In the genomic region with DNA sequence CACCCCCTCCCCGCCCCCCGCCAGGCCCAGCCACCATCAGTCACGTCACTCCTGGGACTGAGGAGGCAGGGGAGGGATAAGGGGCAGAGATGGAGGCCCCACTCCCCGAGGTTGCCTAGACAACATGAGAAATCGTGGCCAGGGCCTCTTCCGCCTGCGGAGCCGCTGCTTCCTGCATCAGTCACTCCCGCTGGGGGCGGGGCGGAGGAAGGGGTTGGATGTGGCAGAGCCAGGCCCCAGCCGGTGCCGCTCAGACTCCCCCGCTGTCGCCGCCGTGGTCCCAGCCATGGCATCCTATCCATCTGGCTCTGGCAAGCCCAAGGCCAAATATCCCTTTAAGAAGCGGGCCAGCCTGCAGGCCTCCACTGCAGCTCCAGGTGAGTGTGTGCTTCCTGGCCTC, we compare ENCODE assay signal across 8 cellular contexts. TPM values are rescaled to one million over a fixed set of nuclear protein-coding genes. Genes with fewer than 3 reads are reported as not detected.
DNase-seq lines count a peak whose midpoint lies in the region; ATAC-seq and TF ChIP-seq lines count a peak whose summit lies in the region.

No MANE protein-coding gene starts in this region.

- DNase-seq in GM13976 (ENCODE audit: low spot score) (peak; percentile 97), NCI-H1436 treated with DMSO at 0.1 percent for 48 hours (lab: John Stamatoyannopoulos, UW) (peak; percentile 46), T follicular helper cell (ENCODE audit: low read depth) (peak; percentile 95), adrenal gland (peak; percentile 90 to 97 (median 93)), heart right ventricle (peak; percentile 93 to 94), posterior vena cava (ENCODE audit: low spot score) (peak; percentile 98), upper lobe of left lung (peak; percentile 93 to 98)

- WGBS in adrenal gland, 4 donors, result 0 to 2% (median 2%) methylated on average over 11 to 18 of the region's 18 CpGs; no CpG with 5 or more reads in 1 of the 4 donors
- 2% methylated on average over 18 of the region's 18 CpGs for WGBS in heart right ventricle, 2 donors
- 2% methylated on average over 14 of the region's 18 CpGs; no CpG with 5 or more reads in 1 of the 2 donors for WGBS in upper lobe of left lung, 2 donors

- TF ChIP-seq EP300 in upper lobe of left lung (IDR thresholded peaks at IDR 0.05), result no peak

- H3K27me3 ChIP-seq in adrenal gland (no peaks in the 10 kb centered on the region), heart right ventricle (no peaks in the 10 kb centered on the region), upper lobe of left lung (no peaks in the 10 kb centered on the region)

- no peak for TF ChIP-seq CTCF in GM13976 (IDR thresholded peaks at IDR 0.05; ENCODE audit: borderline replicate concordance, control extremely low read depth, extremely low read depth, insufficient read depth, missing control alignments)
- TF ChIP-seq CTCF in adrenal gland (IDR thresholded peaks at IDR 0.05), result no peak
- no peak for TF ChIP-seq CTCF in heart right ventricle (IDR thresholded peaks at IDR 0.05)
- TF ChIP-seq CTCF in upper lobe of left lung (IDR thresholded peaks at IDR 0.05), result no peak

- H3K4me3 ChIP-seq in adrenal gland (peak overlapping the region in 2 of 4 donors; percentile 40 to 71), heart right ventricle (peak overlapping the region; percentile 45 to 77 (median 72)), upper lobe of left lung (peak overlapping the region; percentile 49 to 90 (median 74))

- peaks cover 0 to under 1% of the 10 kb centered on the region in 2 donors for H3K36me3 ChIP-seq in adrenal gland (replicated peaks in 1 of 2)
- peaks cover 0 to 2% (median 0%) of the 10 kb centered on the region in 9 donors for H3K36me3 ChIP-seq in heart right ventricle
- H3K36me3 ChIP-seq in upper lobe of left lung, result peaks cover 0 to 1% (median 0%) of the 10 kb centered on the region in 4 donors

- H3K9me3 ChIP-seq in adrenal gland (replicated peaks in 1 of 3) (no peaks in the 10 kb centered on the region), heart right ventricle (no peaks in the 10 kb centered on the region), upper lobe of left lung (no peaks in the 10 kb centered on the region)

- H3K4me1 ChIP-seq in adrenal gland (replicated peaks in 1 of 2) (peaks cover 12 to 50% of the 10 kb centered on the region in 2 donors), heart right ventricle (peaks cover 9 to 77% (median 57%) of the 10 kb centered on the region in 9 donors), upper lobe of left lung (peaks cover 47 to 73% (median 64%) of the 10 kb centered on the region in 4 donors)

- TF ChIP-seq POLR2A in adrenal gland (IDR thresholded peaks at IDR 0.05) (peak; percentile 1 to 34), upper lobe of left lung (IDR thresholded peaks at IDR 0.05) (peak in 1 of 4 donors; percentile 41)

- H3K27ac ChIP-seq in adrenal gland, result peak overlapping the region; percentile 61 to 88 (median 66)
- peak overlapping the region; percentile 1 to 97 (median 84) for H3K27ac ChIP-seq in heart right ventricle
- H3K27ac ChIP-seq in upper lobe of left lung, result peak overlapping the region; percentile 86 to 93 (median 88)

- intact Hi-C loops in adrenal gland (cut with DNase I) (no loop called here), heart right ventricle (cut with DNase I) (loop anchor here in 1 of 10 donors (5.0 kb wide), 1 partner anchor 74 kb away; the partner anchor contains the start of gene GNAI3), posterior vena cava (cut with DNase I) (loop anchor here in 1 of 2 donors (10.0 kb wide), 1 partner anchor 76 kb away; the partner anchor contains the start of gene GNAI3)

- ATAC-seq in HG02870 (IDR thresholded peaks at IDR 0.05; ENCODE audit: unreplicated experiment), result peak; percentile 72
- ATAC-seq in heart right ventricle, result peak; percentile 75 to 90 (median 84)
- ATAC-seq in upper lobe of left lung (ENCODE audit: low FRiP score in 2 of 2), result peak; percentile 87 to 89

- in situ Hi-C loops in GM13976 (cut with MboI; ENCODE audit: low sequenced_read_pairs, unreplicated experiment), result loop anchor here (5.0 kb wide), 1 partner anchor 74 kb away; the partner anchor contains the start of gene GNAI3

RNA-seq across cellular contexts. Expression of gene AMPD2, which starts 1.3 kb away (rescaled TPM):
- total RNA-seq in adrenal gland (100 to 1,000 TPM in 1 of 8 donors, 10 to 100 TPM in 7; 40.3 to 170 (median 71.8) TPM), heart right ventricle (10 to 100 TPM in 7 of 10 donors, 1 to 10 TPM in 3; 6.4 to 18.2 (median 11.5) TPM), posterior vena cava (10 to 100 TPM; 33.8 to 39.4 TPM), upper lobe of left lung (100 to 1,000 TPM in 1 of 6 donors, 10 to 100 TPM in 5; 39.5 to 183 (median 58.9) TPM)
- polyA plus RNA-seq in adrenal gland (100 to 1,000 TPM in 1 of 3 donors, 10 to 100 TPM in 2; 32.3 to 130 (median 60.7) TPM), heart right ventricle (10 to 100 TPM; 12.3 to 15.2 TPM)

RNA-seq across cellular contexts. Expression of gene GNAT2, which starts 1.5 kb away (rescaled TPM):
- total RNA-seq in adrenal gland, result under 1 TPM in 3 of 8 donors, not detected in 5; 0.36 to 0.95 (median 0.38) TPM
- polyA plus RNA-seq in adrenal gland, result under 1 TPM in 1 of 3 donors, not detected in 2; 0.29 TPM
- not detected for total RNA-seq in heart right ventricle
- polyA plus RNA-seq in heart right ventricle, result under 1 TPM in 1 of 2 donors, not detected in 1; 0.04 TPM
- total RNA-seq in posterior vena cava, result not detected
- total RNA-seq in upper lobe of left lung, result under 1 TPM in 2 of 6 donors, not detected in 4; 0.20 to 0.46 TPM

RNA-seq across cellular contexts. Expression of gene GSTM4, which starts 35.0 kb away (rescaled TPM):
- total RNA-seq in adrenal gland (10 to 100 TPM; 20.5 to 71.0 (median 32.5) TPM), heart right ventricle (10 to 100 TPM; 29.9 to 62.1 (median 43.5) TPM), posterior vena cava (10 to 100 TPM; 21.2 to 35.4 TPM), upper lobe of left lung (10 to 100 TPM; 10.7 to 28.3 (median 15.9) TPM)
- polyA plus RNA-seq in adrenal gland (10 to 100 TPM; 20.7 to 57.5 (median 40.8) TPM), heart right ventricle (10 to 100 TPM; 22.8 to 41.3 TPM)

RNA-seq across cellular contexts. Expression of gene GSTM2, which starts 47.0 kb away (rescaled TPM):
- total RNA-seq in adrenal gland, result 100 to 1,000 TPM in 2 of 8 donors, 10 to 100 TPM in 6; 17.2 to 105 (median 63.4) TPM
- 100 to 1,000 TPM in 2 of 3 donors, 10 to 100 TPM in 1; 37.3 to 495 (median 360) TPM for polyA plus RNA-seq in adrenal gland
- 10 to 100 TPM; 56.9 to 93.3 (median 68.1) TPM for total RNA-seq in heart right ventricle
- polyA plus RNA-seq in heart right ventricle, result 100 to 1,000 TPM in 1 of 2 donors, 10 to 100 TPM in 1; 23.1 to 113 TPM
- total RNA-seq in posterior vena cava, result 10 to 100 TPM; 29.2 to 45.9 TPM
- 100 to 1,000 TPM in 1 of 6 donors, 10 to 100 TPM in 5; 19.0 to 263 (median 31.6) TPM for total RNA-seq in upper lobe of left lung

Comparison
In these comparisons a context has a peak if more than half of its experiments do, and no peak if none do; other contexts are left out.
1. DNase-seq: peak in every context shown above with its lines; median percentile 98 in posterior vena cava; 97 in GM13976; 96 in upper lobe of left lung; 95 in T follicular helper cell; 94 in heart right ventricle; 93 in adrenal gland; 46 in NCI-H1436 treated with DMSO at 0.1 percent for 48 hours.